In the genomic region with DNA sequence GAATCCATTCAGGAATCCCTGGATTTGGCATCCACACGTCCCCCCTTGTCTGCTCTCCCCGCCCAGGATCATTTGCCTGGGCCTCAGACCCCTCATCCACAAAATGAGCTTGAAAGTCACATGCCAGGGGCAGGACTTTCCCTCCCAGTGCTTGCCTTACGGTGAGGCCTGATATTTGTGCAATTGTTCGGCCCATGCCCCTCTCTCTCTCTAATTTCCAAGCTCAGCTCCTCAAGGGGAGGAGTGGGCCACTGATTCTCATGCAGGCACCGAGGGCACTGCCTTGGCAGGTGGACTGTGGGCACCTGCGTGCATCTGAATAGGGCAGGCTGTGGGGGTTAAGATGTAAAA, we compare ENCODE assay signal across 26 cellular contexts.
"Had no signal": no experiment of that assay in that cellular context is flagged by ENCODE, and none has a peak within 500 bp of the region (broad histone marks: within the 10 kb centered on the region; RNA-seq: fewer than 3 reads in every experiment).

No MANE protein-coding gene starts in this region.

- H3K4me1 ChIP-seq: heart right ventricle, psoas muscle, right lobe of liver, suprapubic skin, tibial artery, vagina had no signal

- FAIRE-seq: keratinocyte had no signal

- H3K27me3 ChIP-seq: hepatocyte, ovary, right lobe of liver, vagina had no signal

- H3K27ac ChIP-seq: heart right ventricle, hepatocyte, neural progenitor cell, neutrophil, ovary, psoas muscle, right lobe of liver, skin epidermis, suprapubic skin, thoracic aorta, tibial artery, vagina had no signal

- H3K9me3 ChIP-seq: neutrophil, ovary, psoas muscle, right lobe of liver, suprapubic skin, thoracic aorta, vagina had no signal

- DNase-seq: heart right ventricle; kidney glomerular epithelial cell; left cardiac atrium; naive thymus-derived CD8-positive, alpha-beta T cell; nephron progenitor cell; occipital lobe; ovary; psoas muscle; right lobe of liver; stimulated activated CD4-positive, alpha-beta T cell treated with anti-CD3 and anti-CD28 coated beads, Interleukin-12 subunit alpha, Interleukin-12 subunit beta, amount 100 ng/mL, for 4 hours; stimulated activated CD4-positive, alpha-beta T cell treated with anti-CD3 and anti-CD28 coated beads, Interleukin-15, amount 100 ng/mL, for 24 hours; stimulated activated CD4-positive, alpha-beta T cell treated with anti-CD3 and anti-CD28 coated beads, Interleukin-4, amount 100 ng/mL, for 24 hours; stimulated activated naive CD4-positive, alpha-beta T cell; tibial artery; trophoblast cell had no signal

- H3K4me3 ChIP-seq: heart right ventricle, hepatocyte, lung, neural progenitor cell, ovary, psoas muscle, right lobe of liver, skin epidermis, suprapubic skin, thoracic aorta, tibial artery, vagina had no signal

- H3K36me3 ChIP-seq: heart right ventricle, neural progenitor cell, neutrophil, ovary, right lobe of liver, suprapubic skin, thoracic aorta, tibial artery, vagina had no signal

- ATAC-seq: heart right ventricle; left cardiac atrium; left lobe of liver; naive thymus-derived CD8-positive, alpha-beta T cell; psoas muscle; stimulated activated effector memory CD8-positive, alpha-beta T cell treated with anti-CD3 and anti-CD28 coated beads, Interleukin-12 subunit alpha, Interleukin-12 subunit beta, amount 100 ng/mL, for 72 hours had no signal
